In the genomic region with DNA sequence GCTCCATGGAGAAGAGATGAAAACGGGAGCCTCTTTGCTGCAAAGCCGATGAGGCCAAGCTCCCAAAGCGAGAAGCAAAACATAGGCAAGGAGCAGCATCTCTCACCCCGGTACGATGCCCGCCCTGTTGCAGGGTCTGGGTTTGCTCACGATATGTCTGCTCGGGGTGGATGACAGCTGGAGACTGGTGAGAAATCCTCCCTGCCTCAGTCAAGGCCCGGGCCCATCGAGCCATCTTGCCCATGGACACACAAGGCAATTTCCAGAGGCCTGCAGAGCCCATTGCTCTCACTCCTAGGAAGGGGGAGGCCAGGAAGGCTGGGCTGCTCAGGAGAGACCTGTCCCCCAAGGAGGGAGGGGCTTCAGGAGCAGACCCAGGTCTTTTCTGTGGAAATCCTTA, we compare ENCODE assay signal across 7 cellular contexts.
"Had no signal": no experiment of that assay in that cellular context is flagged by ENCODE, and none has a peak within 500 bp of the region (broad histone marks: within the 10 kb centered on the region; RNA-seq: fewer than 3 reads in every experiment).

No MANE protein-coding gene starts in this region.

- H3K4me3 ChIP-seq: K562 had no signal

- H3K27ac ChIP-seq: HL-60 had no signal

- DNase-seq: IMR-90, KBM-7, KG1 had no signal

- H3K4me3 Mint-ChIP-seq: IgD-negative memory B cell had no signal

- H3K27ac Mint-ChIP-seq: IgD-negative memory B cell had no signal

- H3K4me1 Mint-ChIP-seq: IgD-negative memory B cell had no signal

- H3K36me3 Mint-ChIP-seq: IgD-negative memory B cell had no signal

- ATAC-seq: HepG2, K562 had no signal

- H3K27me3 Mint-ChIP-seq: IgD-negative memory B cell had no signal
